17 cellular contexts compared by ENCODE assay signal in the genomic region with DNA sequence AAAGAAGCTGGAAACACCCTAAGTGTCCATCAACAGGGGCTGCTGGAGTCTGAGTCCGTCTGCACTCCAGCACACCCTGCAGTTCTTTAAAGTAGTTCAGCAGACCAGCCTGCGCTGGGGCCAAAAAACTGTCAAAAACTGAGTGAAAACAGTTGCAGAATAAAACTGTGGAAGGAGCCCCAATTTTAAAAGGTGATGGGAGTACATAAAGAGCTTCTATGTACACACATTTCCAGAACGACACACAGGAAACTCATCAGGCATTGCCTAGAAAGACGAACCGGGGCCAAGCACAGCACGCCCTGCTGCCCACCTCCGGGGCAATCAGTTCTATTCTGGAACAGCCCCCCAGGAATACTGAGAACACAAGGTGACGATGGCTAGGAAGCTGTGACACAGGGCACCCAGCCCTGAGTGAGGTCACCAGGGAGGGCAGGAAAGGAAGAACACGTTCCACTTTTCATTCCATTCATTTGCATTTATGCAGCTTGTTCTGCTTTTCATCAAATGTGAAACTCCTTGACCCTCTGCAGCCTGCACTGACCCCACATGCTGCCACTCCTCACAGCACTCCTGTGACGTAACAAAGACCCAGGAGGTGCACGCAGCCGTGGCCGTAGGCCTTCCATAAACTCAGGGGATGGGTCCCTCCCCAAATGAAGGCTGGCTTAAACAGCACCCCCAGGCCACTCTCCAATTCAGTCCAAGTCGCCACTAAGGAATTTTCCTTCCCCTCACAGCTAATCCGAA. TPM values are rescaled to one million over a fixed set of nuclear protein-coding genes. Genes with fewer than 3 reads are reported as not detected.
DNase-seq lines count a peak whose midpoint lies in the region; ATAC-seq and TF ChIP-seq lines count a peak whose summit lies in the region.
"Had no signal": no experiment of that assay in that cellular context is flagged by ENCODE, and none has a peak within 500 bp of the region (broad histone marks: within the 10 kb centered on the region; RNA-seq: fewer than 3 reads in every experiment).

No MANE protein-coding gene starts in this region.

- peaks cover 20% of the 10 kb centered on the region for H3K36me3 ChIP-seq in right atrium auricular region
- peaks cover 53% of the 10 kb centered on the region for H3K36me3 ChIP-seq in mesodermal cell (ENCODE audit: control insufficient read depth, insufficient read depth, low read length)
- peaks cover 39% of the 10 kb centered on the region for H3K36me3 ChIP-seq in WERI-Rb-1
- H3K36me3 ChIP-seq: colonic mucosa had no signal

- H3K4me1 ChIP-seq in right atrium auricular region = no peaks in the 10 kb centered on the region
- peaks cover 16% of the 10 kb centered on the region for H3K4me1 ChIP-seq in mesodermal cell (ENCODE audit: control insufficient read depth, insufficient read depth, low read length, poor library complexity, severe bottlenecking)
- H3K4me1 ChIP-seq: colonic mucosa, foreskin keratinocyte had no signal

- H3K27ac ChIP-seq in right atrium auricular region (no peak overlapping the region), mesodermal cell (ENCODE audit: low read depth, low read length, severe bottlenecking) (peak overlapping the region; percentile 36), WERI-Rb-1 (no peak overlapping the region)
- H3K27ac ChIP-seq: colonic mucosa, foreskin keratinocyte, KMS-11, SK-N-MC, skin epidermis had no signal

- intact Hi-C loops in Right ventricle myocardium superior (cut with DNase I) = loop anchor here (5.0 kb wide), 1 partner anchor 101 kb away; no protein-coding TSS in a partner anchor

- WGBS in mesodermal cell (ENCODE audit: insufficient coverage in 2 of 2), 2 experiments = 89 to 90% methylated on average over 13 to 14 of the region's 15 CpGs

- ATAC-seq in Right ventricle myocardium superior (ENCODE audit: poor library complexity) = peak; percentile 63
- ATAC-seq in GM18868 (IDR thresholded peaks at IDR 0.05; ENCODE audit: unreplicated experiment) = no peak
- no peak for ATAC-seq in esophagus mucosa
- ATAC-seq: foreskin keratinocyte had no signal

- H3K9me3 ChIP-seq in right atrium auricular region (no peaks in the 10 kb centered on the region), mesodermal cell (ENCODE audit: control insufficient read depth, low read length) (no peaks in the 10 kb centered on the region), WERI-Rb-1 (ENCODE audit: severe bottlenecking) (no peaks in the 10 kb centered on the region)
- H3K9me3 ChIP-seq: colonic mucosa had no signal

- H3K4me3 ChIP-seq in right atrium auricular region = no peak overlapping the region
- no peak overlapping the region for H3K4me3 ChIP-seq in mesodermal cell (ENCODE audit: extremely low read depth, insufficient read depth, low read length, poor library complexity, severe bottlenecking)
- H3K4me3 ChIP-seq in WERI-Rb-1 (ENCODE audit: low read depth, low read length) = no peak overlapping the region
- H3K4me3 ChIP-seq: colonic mucosa, SK-N-MC, skin epidermis had no signal

- no peak for TF ChIP-seq CTCF in right atrium auricular region (IDR thresholded peaks at IDR 0.05)
- TF ChIP-seq CTCF in WERI-Rb-1 (IDR thresholded peaks at IDR 0.05; ENCODE audit: low read depth, low read length) = no peak

- peak; percentile 32 for DNase-seq in Right ventricle myocardium superior
- no peak for DNase-seq in right atrium auricular region (ENCODE audit: low spot score)
- DNase-seq in astrocyte of the hippocampus (ENCODE audit: low read depth, low spot score) = peak; percentile 46
- DNase-seq in WERI-Rb-1 = no peak
- DNase-seq in NCI-H2081 treated with DMSO at 0.1 percent for 48 hours (lab: John Stamatoyannopoulos, UW) = no peak
- DNase-seq: activated CD4-positive, alpha-beta T cell treated with anti-CD3 and anti-CD28 coated beads for 4 hours; activated gamma-delta T cell; colonic mucosa; foreskin keratinocyte; HCEC 1CT; NCI-H446 had no signal

- H3K27me3 ChIP-seq in right atrium auricular region = no peaks in the 10 kb centered on the region
- H3K27me3 ChIP-seq in WERI-Rb-1 (ENCODE audit: insufficient read depth, low read depth, severe bottlenecking) = no peaks in the 10 kb centered on the region
- H3K27me3 ChIP-seq: colonic mucosa, foreskin keratinocyte had no signal

RNA-seq across cellular contexts. Expression of gene MAD1L1, which starts 29.0 kb away (rescaled TPM):
- 17.9 TPM for total RNA-seq in Right ventricle myocardium superior
- total RNA-seq in right atrium auricular region = 10 to 100 TPM; 13.3 to 31.9 TPM
- 35.4 TPM for polyA plus RNA-seq in mesodermal cell (2013, experiment 1 of 2)
- 28.6 TPM for polyA plus RNA-seq in mesodermal cell (2013, experiment 2 of 2)
- 23.7 TPM for total RNA-seq in esophagus mucosa

RNA-seq across cellular contexts. Expression of gene MRM2, which starts 38.3 kb away (rescaled TPM):
- total RNA-seq in Right ventricle myocardium superior (20.0 TPM), right atrium auricular region (10 to 100 TPM; 13.2 to 13.7 TPM), esophagus mucosa (17.3 TPM)
- 24.4 TPM for polyA plus RNA-seq in mesodermal cell (2013, experiment 1 of 2)
- polyA plus RNA-seq in mesodermal cell (2013, experiment 2 of 2) = 21.6 TPM

RNA-seq across cellular contexts. Expression of gene NUDT1, which starts 38.3 kb away (rescaled TPM):
- total RNA-seq in Right ventricle myocardium superior = 10.6 TPM
- 10 to 100 TPM; 12.2 to 14.2 TPM for total RNA-seq in right atrium auricular region
- 36.8 TPM for polyA plus RNA-seq in mesodermal cell (2013, experiment 1 of 2)
- 38.5 TPM for polyA plus RNA-seq in mesodermal cell (2013, experiment 2 of 2)
- total RNA-seq in esophagus mucosa = 37.5 TPM

Comparison
In these comparisons a context has a peak if more than half of its experiments do, and no peak if none do; other contexts are left out.
1. DNase-seq: peak in Right ventricle myocardium superior (single experiment) and astrocyte of the hippocampus (single experiment); none in right atrium auricular region (single experiment), WERI-Rb-1 (single experiment) and NCI-H2081 treated with DMSO at 0.1 percent for 48 hours (single experiment).